26 cellular contexts compared by ENCODE assay signal in the genomic region with DNA sequence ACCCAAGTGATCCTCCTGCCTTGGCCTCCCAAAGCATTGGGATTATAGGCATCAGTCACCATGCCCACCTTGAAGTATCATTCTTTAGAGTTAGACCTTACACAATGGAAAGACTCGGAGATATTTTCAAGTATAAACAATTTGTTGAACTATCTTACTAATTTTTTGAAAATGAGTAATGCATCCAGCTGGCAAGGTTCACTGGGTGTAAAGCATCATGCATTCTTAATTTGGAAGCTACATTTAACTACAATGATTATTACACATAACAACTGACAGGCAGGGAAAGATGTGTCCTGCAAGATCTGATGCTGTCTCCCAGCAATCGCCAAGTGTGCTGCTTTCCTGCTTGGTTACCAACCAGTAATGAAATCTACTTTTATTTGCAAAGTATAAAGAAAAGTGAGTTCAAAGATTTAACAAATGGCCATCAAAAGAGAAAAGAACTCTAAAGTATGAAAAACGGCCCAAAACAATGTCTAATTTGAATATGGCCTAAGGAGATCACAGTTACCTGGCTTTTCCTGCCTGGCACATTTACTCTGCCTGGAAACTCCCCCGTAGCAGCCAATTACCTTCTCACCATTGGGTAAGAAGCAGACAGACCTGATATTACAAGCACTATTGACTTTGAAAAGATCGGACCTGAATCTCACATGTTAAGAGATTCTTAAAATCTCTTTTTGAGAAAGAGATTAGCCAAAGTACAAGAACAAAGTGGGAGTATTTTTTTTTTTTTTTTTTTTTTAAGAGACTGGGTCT. TPM values are rescaled to one million over a fixed set of nuclear protein-coding genes. Genes with fewer than 3 reads are reported as not detected.
DNase-seq lines count a peak whose midpoint lies in the region; ATAC-seq, FAIRE-seq and TF ChIP-seq lines count a peak whose summit lies in the region.
"Had no signal": no experiment of that assay in that cellular context is flagged by ENCODE, and none has a peak within 500 bp of the region (broad histone marks: within the 10 kb centered on the region; RNA-seq: fewer than 3 reads in every experiment).

No MANE protein-coding gene starts in this region.

- H3K27me3 ChIP-seq in GM23248 (replicated peaks; ENCODE audit: insufficient read depth) (no peaks in the 10 kb centered on the region), tibial artery (no peaks in the 10 kb centered on the region)
- H3K27me3 ChIP-seq: BLaER1, neural progenitor cell, thyroid gland had no signal

- intact Hi-C loops in tibial artery (cut with DNase I; ENCODE audit: low total_unique reads): no loop called here

- peaks cover 6% of the 10 kb centered on the region; the same call in 1 of the 2 replicates for H3K79me2 ChIP-seq in GM23248 (ENCODE audit: insufficient read depth)

- H3K27ac ChIP-seq in A549: no peak overlapping the region
- H3K27ac ChIP-seq in GM23248: peak overlapping the region; percentile 18
- H3K27ac ChIP-seq in tibial artery: no peak overlapping the region
- H3K27ac ChIP-seq: 22Rv1, BLaER1, epithelial cell of prostate, neural progenitor cell, thyroid gland had no signal

- CTCF ChIA-PET in A549 (lab: Yijun Ruan, JAX): interaction anchor here (1.4 kb wide), 1 partner anchor 8 kb away, joined by 3 read pairs; no protein-coding TSS in a partner anchor

- H3K9ac ChIP-seq in GM23248: no peak overlapping the region
- H3K9ac ChIP-seq: BLaER1, neural progenitor cell had no signal

- H3K36me3 ChIP-seq in GM23248 (ENCODE audit: low read depth) (no peaks in the 10 kb centered on the region), tibial artery (no peaks in the 10 kb centered on the region)
- H3K36me3 ChIP-seq: neural progenitor cell, thyroid gland had no signal

- H3K4me1 ChIP-seq in A549: no peaks in the 10 kb centered on the region
- peaks cover 18% of the 10 kb centered on the region for H3K4me1 ChIP-seq in GM23248 (ENCODE audit: insufficient read depth)
- H3K4me1 ChIP-seq in tibial artery: no peaks in the 10 kb centered on the region
- H3K4me1 ChIP-seq: BLaER1, neural progenitor cell, thyroid gland had no signal

- POLR2A ChIA-PET in A549 (lab: Yijun Ruan, JAX): no interaction called here

- no peak for TF ChIP-seq POLR2A in A549 (IDR thresholded peaks at IDR 0.05; ENCODE audit: low read length)

- ATAC-seq in A549: no peak
- ATAC-seq in GM18867 (IDR thresholded peaks at IDR 0.05; ENCODE audit: unreplicated experiment): no peak
- ATAC-seq in HG03354 (IDR thresholded peaks at IDR 0.05; ENCODE audit: poor library complexity, severe bottlenecking, unreplicated experiment): no peak
- ATAC-seq: activated naive CD4-positive, alpha-beta T cell treated with anti-CD3 and anti-CD28 coated beads, Interleukin-2, amount 50 U/mL, for 72 hours; sciatic nerve; stimulated activated naive CD8-positive, alpha-beta T cell treated with anti-CD3 and anti-CD28 coated beads, Interleukin-15, amount 100 ng/mL, for 72 hours; WTC11 had no signal

- in situ Hi-C loops in GM23248 (cut with MboI): no loop called here

- no peak overlapping the region for H2AFZ ChIP-seq in GM23248
- H2AFZ ChIP-seq: neural progenitor cell had no signal

- H3K9me2 ChIP-seq in GM23248 (ENCODE audit: insufficient read depth): no peaks in the 10 kb centered on the region

- H3F3A ChIP-seq in GM23248 (ENCODE audit: insufficient read depth): no peaks in the 10 kb centered on the region; the same call in 1 of the 2 replicates

- no peak for TF ChIP-seq RAD21 in A549 (conservative IDR thresholded peaks at IDR 0.05 in 1 of 2, IDR thresholded peaks at IDR 0.05 in 1 of 2)

- FAIRE-seq in A549 (lab: Jason Lieb, UNC): peak; percentile 32

- no peak overlapping the region for H3K4me2 ChIP-seq in A549
- peak overlapping the region; percentile 21 for H3K4me2 ChIP-seq in GM23248 (ENCODE audit: unreplicated experiment)
- H3K4me2 ChIP-seq: BLaER1, neural progenitor cell had no signal

- WGBS in A549 (ENCODE audit: missing lambda C conversion rate): 76% methylated on average over 5 of the region's 5 CpGs
- 54 to 56% methylated on average over 5 of the region's 5 CpGs for WGBS in GM23248 (ENCODE audit: low coverage in 1 of 2, low lambda C conversion rate in 2 of 2, missing lambda C conversion rate in 2 of 2), 2 experiments

- TF ChIP-seq CTCF in A549 (IDR thresholded peaks at IDR 0.05) (no peak), cardiac fibroblast (IDR thresholded peaks at IDR 0.05; ENCODE audit: low read depth, low read length) (no peak), fibroblast of villous mesenchyme (IDR thresholded peaks at IDR 0.05; ENCODE audit: insufficient read depth, low read depth, low read length) (no peak), tibial artery (IDR thresholded peaks at IDR 0.05) (no peak)

- H3K9me3 ChIP-seq in A549 (no peaks in the 10 kb centered on the region), GM23248 (ENCODE audit: low read depth) (no peaks in the 10 kb centered on the region), tibial artery (no peaks in the 10 kb centered on the region)
- H3K9me3 ChIP-seq: thyroid gland had no signal

- H4K20me1 ChIP-seq in GM23248 (ENCODE audit: insufficient read depth): no peaks in the 10 kb centered on the region
- H4K20me1 ChIP-seq: BLaER1 had no signal

- no peak for TF ChIP-seq EP300 in A549 (IDR thresholded peaks at IDR 0.05)

- H3K4me3 ChIP-seq in A549: no peak overlapping the region
- no peak overlapping the region for H3K4me3 ChIP-seq in GM23248
- no peak overlapping the region for H3K4me3 ChIP-seq in cardiac fibroblast (replicated peaks in 1 of 2; ENCODE audit: low read depth in 2 of 2, low read length in 2 of 2)
- no peak overlapping the region for H3K4me3 ChIP-seq in fibroblast of villous mesenchyme (ENCODE audit: low read depth, low read length)
- no peak overlapping the region for H3K4me3 ChIP-seq in tibial artery
- H3K4me3 ChIP-seq: BLaER1, neural progenitor cell, thyroid gland had no signal

- DNase-seq in A549 (ENCODE audit: low read depth in 1 of 2, low spot score in 1 of 2) (no peak), GM23248 (peak; percentile 79), cardiac fibroblast (ENCODE audit: low read depth in 2 of 2) (peak; percentile 48 to 53), fibroblast of villous mesenchyme (ENCODE audit: low read depth) (peak; percentile 32), tibial artery (no peak)
- DNase-seq in stimulated activated CD4-positive, alpha-beta T cell treated with anti-CD3 and anti-CD28 coated beads, Interleukin-2, amount 100 ng/mL, for 24 hours: no peak
- DNase-seq: cerebellar nuclear complex; COR-L47; DMS79; NCI-H1105 treated with DMSO at 0.1 percent for 48 hours; NCI-H2081 treated with DMSO at 0.1 percent for 48 hours; NCI-H774; Right ventricle myocardium superior; stimulated activated CD4-positive, alpha-beta T cell treated with anti-CD3 and anti-CD28 coated beads, Interleukin-15, amount 100 ng/mL, for 24 hours; stimulated activated naive CD8-positive, alpha-beta T cell treated with anti-CD3 and anti-CD28 coated beads, Interleukin-15, amount 100 ng/mL, for 72 hours; T-helper 9 cell; thyroid gland had no signal

TF ChIP-seq in A549, 52 proteins besides CTCF, POLR2A, EP300 and RAD21 (continues in another document):
- TF ChIP-seq JUNB (IDR thresholded peaks at IDR 0.05) (no peak), MYC (IDR thresholded peaks at IDR 0.05; ENCODE audit: borderline replicate concordance, low read length) (no peak), TFCP2L1 (CRISPR knock-in tag; IDR thresholded peaks at IDR 0.05) (no peak), NR3C1 (IDR thresholded peaks at IDR 0.05) (no peak), BHLHE40 (IDR thresholded peaks at IDR 0.05; ENCODE audit: low read depth, low read length) (no peak), ESRRA (IDR thresholded peaks at IDR 0.05; ENCODE audit: borderline replicate concordance, low read length) (no peak), CEBPB (IDR thresholded peaks at IDR 0.05) (no peak), ZNF302 (CRISPR knock-in tag; IDR thresholded peaks at IDR 0.05) (no peak), ZC3H11A (IDR thresholded peaks at IDR 0.05) (no peak), ZSCAN20 (CRISPR knock-in tag; IDR thresholded peaks at IDR 0.05) (no peak), CBX2 (IDR thresholded peaks at IDR 0.05; ENCODE audit: borderline replicate concordance, low read depth) (no peak), FOSL2 (IDR thresholded peaks at IDR 0.05) (no peak), FOSL2 (CRISPR knock-in tag; IDR thresholded peaks at IDR 0.05) (no peak), KDM5A (IDR thresholded peaks at IDR 0.05) (no peak), NPAS2 (CRISPR knock-in tag; IDR thresholded peaks at IDR 0.05; ENCODE audit: borderline replicate concordance) (no peak)
- TF ChIP-seq, protein P1, sequence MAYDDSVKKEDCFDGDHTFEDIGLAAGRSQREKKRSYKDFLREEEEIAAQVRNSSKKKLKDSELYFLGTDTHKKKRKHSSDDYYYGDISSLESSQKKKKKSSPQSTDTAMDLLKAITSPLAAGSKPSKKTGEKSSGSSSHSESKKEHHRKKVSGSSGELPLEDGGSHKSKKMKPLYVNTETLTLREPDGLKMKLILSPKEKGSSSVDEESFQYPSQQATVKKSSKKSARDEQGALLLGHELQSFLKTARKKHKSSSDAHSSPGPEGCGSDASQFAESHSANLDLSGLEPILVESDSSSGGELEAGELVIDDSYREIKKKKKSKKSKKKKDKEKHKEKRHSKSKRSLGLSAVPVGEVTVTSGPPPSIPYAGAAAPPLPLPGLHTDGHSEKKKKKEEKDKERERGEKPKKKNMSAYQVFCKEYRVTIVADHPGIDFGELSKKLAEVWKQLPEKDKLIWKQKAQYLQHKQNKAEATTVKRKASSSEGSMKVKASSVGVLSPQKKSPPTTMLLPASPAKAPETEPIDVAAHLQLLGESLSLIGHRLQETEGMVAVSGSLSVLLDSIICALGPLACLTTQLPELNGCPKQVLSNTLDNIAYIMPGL (CRISPR knock-in tag; IDR thresholded peaks at IDR 0.05; ENCODE audit: borderline replicate concordance): no peak
- TF ChIP-seq, protein P2, sequence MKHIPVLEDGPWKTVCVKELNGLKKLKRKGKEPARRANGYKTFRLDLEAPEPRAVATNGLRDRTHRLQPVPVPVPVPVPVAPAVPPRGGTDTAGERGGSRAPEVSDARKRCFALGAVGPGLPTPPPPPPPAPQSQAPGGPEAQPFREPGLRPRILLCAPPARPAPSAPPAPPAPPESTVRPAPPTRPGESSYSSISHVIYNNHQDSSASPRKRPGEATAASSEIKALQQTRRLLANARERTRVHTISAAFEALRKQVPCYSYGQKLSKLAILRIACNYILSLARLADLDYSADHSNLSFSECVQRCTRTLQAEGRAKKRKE (CRISPR knock-in tag; IDR thresholded peaks at IDR 0.05; ENCODE audit: low read depth): no peak

RNA-seq across cellular contexts. Expression of gene NMT2, which starts 59.3 kb away (rescaled TPM):
- polyA plus RNA-seq in A549 (2011; rRNA removed) (13.1 and 14.7 TPM in 2 replicates), A549 (2017; fragmentation: RNase III; extraction: RNeasy Plus Mini Kit Qiagen cat#74134 plus additional on column Dnase treatment) (19.6 to 23.2 TPM (median 22.5 TPM) in 3 replicates), GM23248 (2016; fragmentation: Nextera tagmentation; extraction: Ambion mirVana) (24.9 and 26.3 TPM in 2 replicates)
- polyA plus RNA-seq in A549 (2012; cell fraction: cytosol; rRNA removed): 9.0 and 9.3 TPM in 2 replicates
- 5.6 and 16.5 TPM in 2 replicates for polyA plus RNA-seq in A549 (2012; cell fraction: nucleus; rRNA removed)
- 5.5 and 7.5 TPM in 2 replicates for polyA minus RNA-seq in A549 (2011; rRNA and poly(A)+ RNA removed)
- 28.6 and 35.9 TPM in 2 replicates for total RNA-seq in GM23248 (2014; rRNA removed; shearing (Covaris generic))
- total RNA-seq in fibroblast of villous mesenchyme: 63.5 and 84.2 TPM in 2 replicates

Comparison
In these comparisons a context has a peak if more than half of its experiments do, and no peak if none do; other contexts are left out.
1. DNase-seq: peak in GM23248 (single experiment), cardiac fibroblast (2 of 2) and fibroblast of villous mesenchyme (single experiment); none in A549 (0 of 2), stimulated activated CD4-positive, alpha-beta T cell treated with anti-CD3 and anti-CD28 coated beads, Interleukin-2, amount 100 ng/mL, for 24 hours (0 of 2) and tibial artery (0 of 2).